ENCODE assay signal across 9 cellular contexts in the genomic region with DNA sequence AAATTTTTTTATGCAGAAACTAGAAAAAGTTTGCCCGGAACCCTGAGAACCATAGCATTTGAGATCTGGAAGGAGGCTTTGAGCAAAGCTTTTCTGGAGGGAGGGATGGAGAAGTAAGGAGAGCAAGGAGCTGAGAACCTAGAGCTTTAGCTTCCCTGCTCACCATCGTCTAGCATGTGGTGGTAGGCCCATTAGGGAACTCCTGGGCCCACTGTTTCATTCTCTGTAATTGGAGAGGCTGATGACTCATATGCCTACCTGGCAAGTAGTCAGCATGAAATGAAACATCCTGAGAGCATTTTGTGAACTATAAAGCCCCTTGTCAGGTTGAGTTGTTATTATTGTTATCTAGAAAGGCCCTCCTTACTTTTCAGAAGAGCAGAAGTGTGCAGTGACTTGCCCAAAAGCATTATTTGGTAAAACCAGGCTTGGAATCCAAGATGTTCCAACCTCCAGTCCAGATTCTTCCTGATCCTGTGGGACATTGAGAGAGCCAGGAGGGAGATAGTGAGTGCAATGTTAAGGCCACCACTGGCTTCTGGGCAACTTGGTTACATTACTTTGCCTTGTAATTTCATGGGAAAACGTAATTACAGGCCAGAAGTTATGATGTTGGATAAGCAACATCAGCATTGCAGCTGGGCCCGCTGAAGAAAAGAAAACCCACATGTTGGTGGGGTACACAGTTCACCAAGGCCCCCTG.
DNase-seq lines count a peak whose midpoint lies in the region; ATAC-seq and TF ChIP-seq lines count a peak whose summit lies in the region.
"Had no signal": no experiment of that assay in that cellular context is flagged by ENCODE, and none has a peak within 500 bp of the region (broad histone marks: within the 10 kb centered on the region; RNA-seq: fewer than 3 reads in every experiment).

No MANE protein-coding gene starts in this region.

- H3K27ac Mint-ChIP-seq in chondrocyte (ENCODE audit: unreplicated experiment): peak overlapping the region; percentile 36

- H3K4me1 Mint-ChIP-seq in chondrocyte (ENCODE audit: low read depth): peaks cover 36% of the 10 kb centered on the region

- intact Hi-C loops in head of caudate nucleus (cut with DNase I): no loop called here

- no peaks in the 10 kb centered on the region for H3K9me3 Mint-ChIP-seq in chondrocyte (ENCODE audit: low read depth)

- H3K36me3 Mint-ChIP-seq in chondrocyte (ENCODE audit: low read depth): no peaks in the 10 kb centered on the region

- ATAC-seq in GM18499 (IDR thresholded peaks at IDR 0.05; ENCODE audit: insufficient read depth, unreplicated experiment) (peak; percentile 89), HG03432 (IDR thresholded peaks at IDR 0.05; ENCODE audit: unreplicated experiment) (peak; percentile 92)

- no peak overlapping the region for H3K4me3 Mint-ChIP-seq in chondrocyte (ENCODE audit: unreplicated experiment)

- H3K27me3 Mint-ChIP-seq in chondrocyte (ENCODE audit: low read depth): no peaks in the 10 kb centered on the region

- DNase-seq in A172 (ENCODE audit: low spot score) (peak; percentile 74), chondrocyte (ENCODE audit: low spot score) (no peak), HUDEP-2 (lab: John Stamatoyannopoulos, UW; ENCODE audit: unreplicated experiment in 76 of 76) (no peak), head of caudate nucleus (no peak), SHP77 treated with DMSO at 0.1 percent for 48 hours (lab: John Stamatoyannopoulos, UW) (no peak), HT-29 (ENCODE audit: low spot score) (no peak)
- DNase-seq: activated T-cell treated with anti-CD3 and anti-CD28 coated beads, Interleukin-2, amount 50 U/mL, for 48 hours had no signal

- no peak for TF ChIP-seq CTCF in chondrocyte (IDR thresholded peaks at IDR 0.05)
